ENCODE assay signal across 10 cellular contexts in the genomic region with DNA sequence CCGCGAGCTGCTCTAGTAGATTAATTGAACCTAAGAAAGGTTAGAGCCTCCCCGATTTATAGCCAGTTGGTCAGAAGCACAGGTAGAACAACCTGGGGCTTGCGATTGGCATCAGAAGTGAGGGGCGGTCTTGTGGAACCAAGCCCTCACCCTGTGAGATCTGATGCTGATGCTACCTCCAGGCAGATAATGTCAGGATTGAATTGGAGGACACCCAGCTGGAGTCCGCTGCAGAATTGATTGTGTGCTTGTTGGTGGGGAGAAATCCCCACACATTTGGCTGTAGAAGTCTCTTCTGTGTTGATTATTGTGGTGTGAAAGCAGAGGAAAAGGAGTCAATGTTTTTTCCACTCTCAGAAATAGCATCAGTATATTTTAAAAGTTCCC. TPM values are rescaled to one million over a fixed set of nuclear protein-coding genes. Genes with fewer than 3 reads are reported as not detected.
DNase-seq lines count a peak whose midpoint lies in the region; ATAC-seq, FAIRE-seq and TF ChIP-seq lines count a peak whose summit lies in the region.
"Had no signal": no experiment of that assay in that cellular context is flagged by ENCODE, and none has a peak within 500 bp of the region (broad histone marks: within the 10 kb centered on the region; RNA-seq: fewer than 3 reads in every experiment).

No MANE protein-coding gene starts in this region.

- FAIRE-seq in A549 (lab: Jason Lieb, UNC) (no peak), H1 (lab: Jason Lieb, UNC) (no peak)

- no peak overlapping the region for H2BK120ac ChIP-seq in H1 (replicated peaks; ENCODE audit: low read depth, low read length)

- H3K4me3 Mint-ChIP-seq in immature natural killer cell, result no peak overlapping the region

- H3K36me3 ChIP-seq in OCI-LY1 (ENCODE audit: insufficient read depth, low read length) (peaks cover 24% of the 10 kb centered on the region), H1 (ENCODE audit: control insufficient read depth in 2 of 4, insufficient read depth in 4 of 4, low read length in 3 of 4) (peaks cover 0 to 6% (median 6%) of the 10 kb centered on the region in 4 experiments; a peak in 2 of 8 replicates), osteoblast (ENCODE audit: insufficient read depth, low read length) (peaks cover 4% of the 10 kb centered on the region)

- no peak overlapping the region for H2AFZ ChIP-seq in OCI-LY1 (ENCODE audit: low read length)
- H2AFZ ChIP-seq in H1 (ENCODE audit: low read length), result no peak overlapping the region
- H2AFZ ChIP-seq in osteoblast (ENCODE audit: low read length), result no peak overlapping the region

- no peak overlapping the region for H4K5ac ChIP-seq in H1 (ENCODE audit: insufficient read length, low read depth, low read length)

- no peaks in the 10 kb centered on the region for H3K23me2 ChIP-seq in H1 (ENCODE audit: low read depth, low read length)

- no peak overlapping the region for H4K8ac ChIP-seq in H1 (ENCODE audit: extremely low read depth, insufficient read depth, low read length)

- no peak overlapping the region for H2BK20ac ChIP-seq in H1 (ENCODE audit: low read length)

- H3K4ac ChIP-seq in H1 (replicated peaks; ENCODE audit: insufficient read length, low read depth, low read length), result no peak overlapping the region

- H3K9ac ChIP-seq in OCI-LY1 (ENCODE audit: low read length) (no peak overlapping the region), H1 (replicated peaks in 1 of 4; ENCODE audit: extremely low read depth in 1 of 4, low read depth in 3 of 4, low read length in 3 of 4) (no peak overlapping the region)

- no peak overlapping the region for H2BK15ac ChIP-seq in H1 (ENCODE audit: low read length)

- no peak overlapping the region for H3K23ac ChIP-seq in H1 (ENCODE audit: insufficient read length)

- H3K27ac ChIP-seq in A549 (peak overlapping the region; percentile 12 to 69; a peak in 3 of 6 replicates), OCI-LY1 (ENCODE audit: low read depth, low read length, poor library complexity, severe bottlenecking) (peak overlapping the region; percentile 14), H1 (ENCODE audit: low read depth, low read length) (no peak overlapping the region), osteoblast (ENCODE audit: low read depth, low read length) (peak overlapping the region; percentile 82)

- H3K18ac ChIP-seq in H1 (ENCODE audit: extremely low read depth, low read length), result no peak overlapping the region

- H3K56ac ChIP-seq in H1 (replicated peaks; ENCODE audit: insufficient read length, low read depth, low read length), result no peak overlapping the region

- H3K9me3 Mint-ChIP-seq in immature natural killer cell, result no peaks in the 10 kb centered on the region

- H2BK12ac ChIP-seq in H1 (ENCODE audit: low read depth, low read length), result no peak overlapping the region

- no peak for TF ChIP-seq RAD21 in A549 (conservative IDR thresholded peaks at IDR 0.05 in 1 of 2, IDR thresholded peaks at IDR 0.05 in 1 of 2)
- no peak for TF ChIP-seq RAD21 in H1 (IDR thresholded peaks at IDR 0.05 in 1 of 2, conservative IDR thresholded peaks at IDR 0.05 in 1 of 2; ENCODE audit: low read depth in 2 of 2, low read length in 2 of 2)

- peaks cover 0 to 2% (median 0%) of the 10 kb centered on the region in 3 donors for H3K36me3 Mint-ChIP-seq in immature natural killer cell

- H3K27ac Mint-ChIP-seq in immature natural killer cell, result peak overlapping the region in 1 of 6 donors; percentile 2

- H3K4me1 ChIP-seq in A549 (peaks cover 23% of the 10 kb centered on the region), OCI-LY1 (ENCODE audit: insufficient read depth, low read length, severe bottlenecking) (peaks cover 11% of the 10 kb centered on the region), H1 (replicated peaks in 1 of 4; ENCODE audit: control insufficient read depth in 3 of 4, insufficient read depth in 4 of 4, low read length in 3 of 4) (peaks cover 0 to 6% (median 1%) of the 10 kb centered on the region in 4 experiments; a peak in 2 of 7 replicates), osteoblast (ENCODE audit: insufficient read depth, low read length) (peaks cover 13% of the 10 kb centered on the region)

- no peaks in the 10 kb centered on the region for H3F3A ChIP-seq in OCI-LY1 (ENCODE audit: insufficient read depth, low read length)

- peaks cover 49 to 69% of the 10 kb centered on the region in 2 donors for H3K4me1 Mint-ChIP-seq in immature natural killer cell

- TF ChIP-seq POLR2A in A549 (IDR thresholded peaks at IDR 0.05; ENCODE audit: low read length), result no peak
- no peak for TF ChIP-seq POLR2A in H1 (IDR thresholded peaks at IDR 0.05; ENCODE audit: control extremely low read depth in 1 of 2, low read depth in 2 of 2, low read length in 2 of 2)

- ATAC-seq in A549 (peak in 1 of 2 experiments; percentile 40; a peak in 4 of 6 replicates), HG03139 (IDR thresholded peaks at IDR 0.05; ENCODE audit: unreplicated experiment) (no peak)

- H3K4me2 ChIP-seq in A549 (peak overlapping the region; percentile 57), OCI-LY1 (ENCODE audit: low read length) (no peak overlapping the region), H1 (ENCODE audit: insufficient read depth in 1 of 2, low read depth in 2 of 2, low read length in 2 of 2) (peak overlapping the region; percentile 26 to 27; a peak in 2 of 4 replicates), osteoblast (ENCODE audit: insufficient read depth, low read length) (peak overlapping the region; percentile 58)

- TF ChIP-seq CTCF in A549 (IDR thresholded peaks at IDR 0.05) (no peak), OCI-LY1 (IDR thresholded peaks at IDR 0.05; ENCODE audit: low read length) (no peak), H1 (IDR thresholded peaks at IDR 0.05; ENCODE audit: control extremely low read depth in 1 of 3, insufficient read depth in 1 of 3, low read depth in 1 of 3, low read length in 3 of 3) (no peak), osteoblast (IDR thresholded peaks at IDR 0.05; ENCODE audit: extremely low read depth, low read depth, low read length) (no peak)

- no peak overlapping the region for H3K14ac ChIP-seq in H1 (ENCODE audit: insufficient read length)

- POLR2A ChIA-PET in A549 (lab: Yijun Ruan, JAX), result no interaction called here
- POLR2A ChIA-PET in H1 (lab: Charles Lee; ENCODE audit: partially characterized antibody), result interaction anchor here (0.8 to 1.3 kb wide), 2 partner anchors 14 to 30 kb away, joined by 3 to 4 read pairs; no protein-coding TSS in a partner anchor

- no peak for DNase-seq in A549 (ENCODE audit: low read depth in 1 of 2, low spot score in 1 of 2)
- DNase-seq in H1 (ENCODE audit: low read depth in 1 of 2, low spot score in 2 of 2), result no peak
- DNase-seq in osteoblast (ENCODE audit: insufficient read length, low spot score, missing footprints), result no peak
- DNase-seq in immature natural killer cell, result no peak
- no peak for DNase-seq in hippocampal formation (lab: John Stamatoyannopoulos, UW)
- DNase-seq in NCI-H2107 treated with DMSO at 0.1 percent for 48 hours (lab: John Stamatoyannopoulos, UW; ENCODE audit: unreplicated experiment), result no peak
- DNase-seq: DMS79, Karpas-422 had no signal

- H2BK5ac ChIP-seq in H1 (ENCODE audit: low read depth, low read length), result no peak overlapping the region

- CTCF ChIA-PET in A549 (lab: Yijun Ruan, JAX), result interaction anchor here (0.6 to 3.0 kb wide), 3 partner anchors 13 to 309 kb away, joined by 3 to 9 read pairs (median 4); no protein-coding TSS in a partner anchor
- CTCF ChIA-PET in H1 (lab: Charles Lee; ENCODE audit: partially characterized antibody), result interaction anchor here (0.9 to 1.7 kb wide), 5 partner anchors 28 to 124 kb away, joined by 3 to 5 read pairs (median 5); a partner anchor contains a TSS

- no peak overlapping the region for H2AK5ac ChIP-seq in H1 (ENCODE audit: low read depth, low read length)

- H3K9me3 ChIP-seq in A549 (no peaks in the 10 kb centered on the region), OCI-LY1 (ENCODE audit: low read length) (no peaks in the 10 kb centered on the region), H1 (ENCODE audit: insufficient read depth in 2 of 2, low read depth in 1 of 2, low read length in 1 of 2) (no peaks in the 10 kb centered on the region), osteoblast (ENCODE audit: low read depth, low read length) (no peaks in the 10 kb centered on the region)

- TF ChIP-seq EP300 in A549 (IDR thresholded peaks at IDR 0.05) (no peak), H1 (IDR thresholded peaks at IDR 0.05; ENCODE audit: borderline replicate concordance in 1 of 2, low read depth in 2 of 2, low read length in 2 of 2) (no peak)

- no peak overlapping the region for H3K4me3 ChIP-seq in A549
- H3K4me3 ChIP-seq in OCI-LY1 (ENCODE audit: low read depth, low read length, poor library complexity, severe bottlenecking), result no peak overlapping the region
- no peak overlapping the region for H3K4me3 ChIP-seq in H1 (ENCODE audit: extremely low read depth in 1 of 4, insufficient read depth in 2 of 4, low read depth in 3 of 4, low read length in 4 of 4)
- no peak overlapping the region for H3K4me3 ChIP-seq in osteoblast (ENCODE audit: insufficient read depth, low read length)

- no peaks in the 10 kb centered on the region for H3K9me2 ChIP-seq in OCI-LY1 (ENCODE audit: low read depth, low read length)

- H4K91ac ChIP-seq in H1 (replicated peaks; ENCODE audit: insufficient read length, low read length), result no peak overlapping the region

- 94% methylated on average over 6 of the region's 6 CpGs for WGBS in A549 (ENCODE audit: missing lambda C conversion rate)
- 86% methylated on average over 6 of the region's 6 CpGs; no CpG with 5 or more reads in 1 of the 2 experiments for WGBS in H1 (ENCODE audit: extremely low coverage in 1 of 2, insufficient coverage in 1 of 2, insufficient read length in 1 of 2, insufficient replicate concordance in 2 of 2, low coverage in 1 of 2, low lambda C conversion rate in 2 of 2, missing lambda C conversion rate in 1 of 2), 2 experiments

- H3K27me3 ChIP-seq in OCI-LY1 (ENCODE audit: insufficient read depth, low read length) (no peaks in the 10 kb centered on the region), H1 (replicated peaks in 1 of 4; ENCODE audit: control insufficient read depth in 3 of 4, extremely low read depth in 1 of 4, insufficient read depth in 3 of 4, low read length in 3 of 4) (no peaks in the 10 kb centered on the region), osteoblast (ENCODE audit: insufficient read depth, low read length) (no peaks in the 10 kb centered on the region)

- H3K79me2 ChIP-seq in OCI-LY1 (ENCODE audit: insufficient read depth, low read length), result peaks cover 47% of the 10 kb centered on the region
- H3K79me2 ChIP-seq in H1 (ENCODE audit: control insufficient read depth in 1 of 2, insufficient read depth in 2 of 2, low read length in 2 of 2), result peaks cover 3 to 48% of the 10 kb centered on the region in 2 experiments; a peak in 2 of 4 replicates
- H3K79me2 ChIP-seq in osteoblast (ENCODE audit: insufficient read depth, low read length), result peaks cover 96% of the 10 kb centered on the region

- no peaks in the 10 kb centered on the region for H4K20me1 ChIP-seq in OCI-LY1 (ENCODE audit: insufficient read depth, low read length)
- peaks cover 0 to 4% of the 10 kb centered on the region in 2 experiments for H4K20me1 ChIP-seq in H1 (replicated peaks in 1 of 2; ENCODE audit: control insufficient read depth in 1 of 2, insufficient read depth in 2 of 2, low read length in 2 of 2)
- H4K20me1 ChIP-seq in osteoblast (ENCODE audit: insufficient read depth, low read length), result peaks cover 20% of the 10 kb centered on the region

- H3K27me3 Mint-ChIP-seq in immature natural killer cell (ENCODE audit: low read depth in 3 of 3), result peaks cover 0 to 2% (median 0%) of the 10 kb centered on the region in 3 donors

- H3K79me1 ChIP-seq in H1 (ENCODE audit: low read depth, low read length), result peaks cover 3% of the 10 kb centered on the region; the same call in 1 of the 2 replicates

RNA-seq across cellular contexts. Expression of a gene that starts 32.5 kb away (rescaled TPM):
- polyA plus RNA-seq in A549 (2011; rRNA removed) (297 and 389 TPM in 2 replicates), A549 (2017; fragmentation: RNase III; extraction: RNeasy Plus Mini Kit Qiagen cat#74134 plus additional on column Dnase treatment) (323 to 344 TPM (median 328 TPM) in 3 replicates), H1 (2011; rRNA removed) (80.0 and 134 TPM in 2 replicates), immature natural killer cell (100 to 1,000 TPM; 474 to 487 (median 485) TPM)
- polyA plus RNA-seq in A549 (2012; cell fraction: cytosol; rRNA removed), result 250 and 288 TPM in 2 replicates
- polyA plus RNA-seq in A549 (2012; cell fraction: nucleus; rRNA removed), result 64.3 and 84.3 TPM in 2 replicates
- 107 and 112 TPM in 2 replicates for polyA minus RNA-seq in A549 (2011; rRNA and poly(A)+ RNA removed)
- total RNA-seq in H1 (2021; fragmentation: NEBNext Ultra II Directional; extraction: Animal tissue kit (Norgen Biotek cat#: 25700)), result 108 and 109 TPM in 2 replicates
- 112 TPM for polyA plus RNA-seq in H1 (2011; cell fraction: cytosol; rRNA removed)
- 129 TPM for polyA plus RNA-seq in H1 (2011; cell fraction: nucleus; rRNA removed)
- polyA plus RNA-seq in H1 (2012, experiment 1 of 2), result 124 to 202 TPM (median 167 TPM) in 4 replicates
- 67.5 TPM for polyA plus RNA-seq in H1 (2012, experiment 2 of 2)
- polyA plus RNA-seq in H1 (2013, experiment 1 of 2), result 140 TPM
- 170 TPM for polyA plus RNA-seq in H1 (2013, experiment 2 of 2)
- 89.2 and 102 TPM in 2 replicates for polyA minus RNA-seq in H1 (2011; rRNA and poly(A)+ RNA removed)
- 46.9 TPM for polyA minus RNA-seq in H1 (2011; cell fraction: cytosol; rRNA and poly(A)+ RNA removed)
- 34.3 TPM for polyA minus RNA-seq in H1 (2011; cell fraction: nucleus; rRNA and poly(A)+ RNA removed)
- 177 and 181 TPM in 2 replicates for total RNA-seq in osteoblast

RNA-seq across cellular contexts. Expression of a gene that starts 40.1 kb away (rescaled TPM):
- polyA plus RNA-seq in A549 (2011; rRNA removed) (7.2 and 8.3 TPM in 2 replicates), A549 (2017; fragmentation: RNase III; extraction: RNeasy Plus Mini Kit Qiagen cat#74134 plus additional on column Dnase treatment) (1.1 to 1.8 TPM (median 1.4 TPM) in 3 replicates), H1 (2011; rRNA removed) (0.86 and 1.2 TPM in 2 replicates), immature natural killer cell (10 to 100 TPM; 40.6 to 71.2 (median 48.5) TPM)
- 0.96 and 1.1 TPM in 2 replicates for polyA plus RNA-seq in A549 (2012; cell fraction: cytosol; rRNA removed)
- 0.88 and 0.91 TPM in 2 replicates for polyA plus RNA-seq in A549 (2012; cell fraction: nucleus; rRNA removed)
- polyA minus RNA-seq in A549 (2011; rRNA and poly(A)+ RNA removed), result 11.1 and 12.8 TPM in 2 replicates
- total RNA-seq in H1 (2021; fragmentation: NEBNext Ultra II Directional; extraction: Animal tissue kit (Norgen Biotek cat#: 25700)), result 4.7 and 5.0 TPM in 2 replicates
- polyA plus RNA-seq in H1 (2011; cell fraction: cytosol; rRNA removed), result 1.5 TPM
- 4.0 TPM for polyA plus RNA-seq in H1 (2011; cell fraction: nucleus; rRNA removed)
- 1.7 to 3.2 TPM (median 2.4 TPM) in 4 replicates for polyA plus RNA-seq in H1 (2012, experiment 1 of 2)
- polyA plus RNA-seq in H1 (2012, experiment 2 of 2), result 0.10 TPM
- polyA plus RNA-seq in H1 (2013, experiment 1 of 2), result 2.3 TPM
- 2.5 TPM for polyA plus RNA-seq in H1 (2013, experiment 2 of 2)
- 10.0 and 10.1 TPM in 2 replicates for polyA minus RNA-seq in H1 (2011; rRNA and poly(A)+ RNA removed)
- 5.9 TPM for polyA minus RNA-seq in H1 (2011; cell fraction: cytosol; rRNA and poly(A)+ RNA removed)
- polyA minus RNA-seq in H1 (2011; cell fraction: nucleus; rRNA and poly(A)+ RNA removed), result 20.4 TPM
- total RNA-seq in osteoblast, result 35.8 and 38.3 TPM in 2 replicates

RNA-seq across cellular contexts. Expression of a gene that starts 56.8 kb away (rescaled TPM):
- polyA plus RNA-seq in A549 (2011; rRNA removed) (109 and 157 TPM in 2 replicates), A549 (2017; fragmentation: RNase III; extraction: RNeasy Plus Mini Kit Qiagen cat#74134 plus additional on column Dnase treatment) (146 to 160 TPM (median 150 TPM) in 3 replicates), H1 (2011; rRNA removed) (42.2 and 80.4 TPM in 2 replicates), immature natural killer cell (10 to 100 TPM; 32.6 to 35.5 (median 33.2) TPM)
- 170 and 222 TPM in 2 replicates for polyA plus RNA-seq in A549 (2012; cell fraction: cytosol; rRNA removed)
- polyA plus RNA-seq in A549 (2012; cell fraction: nucleus; rRNA removed), result 83.2 and 128 TPM in 2 replicates
- 62.0 and 65.1 TPM in 2 replicates for polyA minus RNA-seq in A549 (2011; rRNA and poly(A)+ RNA removed)
- 53.2 and 58.2 TPM in 2 replicates for total RNA-seq in H1 (2021; fragmentation: NEBNext Ultra II Directional; extraction: Animal tissue kit (Norgen Biotek cat#: 25700))
- 104 TPM for polyA plus RNA-seq in H1 (2011; cell fraction: cytosol; rRNA removed)
- 38.3 TPM for polyA plus RNA-seq in H1 (2011; cell fraction: nucleus; rRNA removed)
- polyA plus RNA-seq in H1 (2012, experiment 1 of 2), result 79.6 to 90.2 TPM (median 84.6 TPM) in 4 replicates
- 66.3 TPM for polyA plus RNA-seq in H1 (2012, experiment 2 of 2)
- polyA plus RNA-seq in H1 (2013, experiment 1 of 2), result 89.7 TPM
- 91.2 TPM for polyA plus RNA-seq in H1 (2013, experiment 2 of 2)
- 40.4 and 44.9 TPM in 2 replicates for polyA minus RNA-seq in H1 (2011; rRNA and poly(A)+ RNA removed)
- 17.3 TPM for polyA minus RNA-seq in H1 (2011; cell fraction: cytosol; rRNA and poly(A)+ RNA removed)
- 20.5 TPM for polyA minus RNA-seq in H1 (2011; cell fraction: nucleus; rRNA and poly(A)+ RNA removed)
- total RNA-seq in osteoblast, result 40.4 and 43.8 TPM in 2 replicates

Comparison
In these comparisons a context has a peak if more than half of its experiments do, and no peak if none do; other contexts are left out.
1. RNA of a gene that starts 40.1 kb away (polyA plus RNA-seq): 40.6 to 71.2 TPM in immature natural killer cell; 0.88 to 8.3 TPM in A549 and 0.10 to 4.0 TPM in H1; every median in the first group is over 4 times any median in the second.